Comparison of ENCODE assay signal across 23 cellular contexts in the genomic region with DNA sequence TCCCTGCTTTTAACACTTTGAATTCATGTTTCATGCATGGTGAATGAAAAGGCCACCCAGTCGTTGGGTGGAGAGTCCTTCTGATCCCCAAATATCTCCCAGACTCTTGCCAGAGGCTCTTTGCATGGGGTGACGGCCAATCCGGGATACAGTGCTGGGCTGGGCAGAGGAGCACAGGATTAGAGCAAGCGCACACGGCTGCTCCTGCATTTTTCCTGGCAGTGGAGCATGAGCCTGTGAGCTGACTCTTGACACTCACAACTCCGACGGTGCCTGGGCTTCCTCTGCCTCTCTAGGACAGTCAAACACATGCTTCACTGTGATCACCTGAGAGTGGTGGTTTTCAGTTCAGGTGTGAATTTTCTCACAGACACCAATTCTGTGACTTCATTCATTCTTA.
A peak's percentile ranks its signal among the peaks of the same experiment; 100 is the strongest.
DNase-seq lines count a peak whose midpoint lies in the region; ATAC-seq, FAIRE-seq and TF ChIP-seq lines count a peak whose summit lies in the region.
"Had no signal": no experiment of that assay in that cellular context is flagged by ENCODE, and none has a peak within 500 bp of the region (broad histone marks: within the 10 kb centered on the region; RNA-seq: fewer than 3 reads in every experiment).

No MANE protein-coding gene starts in this region.

- no peaks in the 10 kb centered on the region for H3K79me1 ChIP-seq in H9 (ENCODE audit: insufficient read depth, low read depth, low read length, poor library complexity, severe bottlenecking)

- H4K5ac ChIP-seq in H9 (ENCODE audit: insufficient read length, low read depth, low read length) = no peak overlapping the region

- H3K79me2 ChIP-seq in H9 (ENCODE audit: insufficient read depth, low read length) = no peaks in the 10 kb centered on the region

- H3K27me3 ChIP-seq in H9 (ENCODE audit: insufficient read depth, low read length) (no peaks in the 10 kb centered on the region), esophagus muscularis mucosa (no peaks in the 10 kb centered on the region)
- H3K27me3 ChIP-seq: BLaER1 treated with 17β-estradiol and CSF1 and Interleukin-3, amounts not matched to agents 10 nM and 100 nM had no signal

- H3K4me2 ChIP-seq in H9 (ENCODE audit: insufficient read depth, insufficient read length, low read length) = no peak overlapping the region
- H3K4me2 ChIP-seq: A549; BLaER1 treated with 17β-estradiol and CSF1 and Interleukin-3, amounts not matched to agents 10 nM and 100 nM had no signal

- H2AK5ac ChIP-seq in H9 (ENCODE audit: insufficient read length, low read length) = no peak overlapping the region

- no peaks in the 10 kb centered on the region for H3K36me3 ChIP-seq in esophagus muscularis mucosa
- H3K36me3 ChIP-seq: BLaER1 treated with 17β-estradiol and CSF1 and Interleukin-3, amounts not matched to agents 10 nM and 100 nM had no signal

- ATAC-seq in Right ventricle myocardium superior (ENCODE audit: poor library complexity) = peak; percentile 38
- no peak for ATAC-seq in Right ventricle myocardium inferior
- ATAC-seq in stimulated activated memory B cell treated with anti-CD40 and anti-IgM and Interleukin-4, amounts not matched to agents 10 μg/mL and 1 μg/mL and 100 μg/mL, for 72 hours = no peak
- ATAC-seq in GM21717 (IDR thresholded peaks at IDR 0.05; ENCODE audit: unreplicated experiment) = no peak
- ATAC-seq: A549; CD8-positive, alpha-beta T cell had no signal

- no peak overlapping the region for H2AFZ ChIP-seq in H9 (ENCODE audit: low read length)

- H3K4me1 ChIP-seq in H9 (ENCODE audit: insufficient read depth, low read length) (no peaks in the 10 kb centered on the region), esophagus muscularis mucosa (no peaks in the 10 kb centered on the region)
- H3K4me1 ChIP-seq: A549, Caco-2 had no signal

- peaks cover 5% of the 10 kb centered on the region for H3K9me3 ChIP-seq in H9 (ENCODE audit: control insufficient read depth, low read depth, low read length)
- no peaks in the 10 kb centered on the region for H3K9me3 ChIP-seq in esophagus muscularis mucosa
- H3K9me3 ChIP-seq: A549 had no signal

- H2BK120ac ChIP-seq in H9 (ENCODE audit: low read depth, low read length, poor library complexity, severe bottlenecking) = no peak overlapping the region

- no peak overlapping the region for H2BK5ac ChIP-seq in H9 (ENCODE audit: insufficient read length, low read length)

- no peaks in the 10 kb centered on the region for H3K23me2 ChIP-seq in H9 (ENCODE audit: insufficient read length, low read depth, low read length, poor library complexity, severe bottlenecking)

- H3K23ac ChIP-seq in H9 (ENCODE audit: insufficient read length, low read depth, low read length) = no peak overlapping the region

- peak; percentile 53 for FAIRE-seq in urothelium cell line (lab: Jason Lieb, UNC)
- FAIRE-seq: A549, D721Med, G401.6, GM12891, GM19239 had no signal

- H4K20me1 ChIP-seq in H9 (ENCODE audit: control insufficient read depth, insufficient read depth, insufficient read length) = no peaks in the 10 kb centered on the region
- H4K20me1 ChIP-seq: BLaER1 treated with 17β-estradiol and CSF1 and Interleukin-3, amounts not matched to agents 10 nM and 100 nM had no signal

- H3K18ac ChIP-seq in H9 (ENCODE audit: insufficient read length, low read depth, low read length) = no peak overlapping the region

- peak overlapping the region in 2 of 3 experiments; percentile 65 to 76; a peak in 2 of 7 replicates for H3K27ac Mint-ChIP-seq in H9
- H3K27ac Mint-ChIP-seq in stimulated activated memory B cell treated with anti-CD40 and anti-IgM and Interleukin-4, amounts not matched to agents 10 μg/mL and 1 μg/mL and 100 μg/mL, for 72 hours = no peak overlapping the region
- H3K27ac Mint-ChIP-seq: B cell; CD4-positive, alpha-beta T cell; CD8-positive, alpha-beta T cell had no signal

- H3K4me3 ChIP-seq in esophagus muscularis mucosa = no peak overlapping the region
- H3K4me3 ChIP-seq: A549; BLaER1 treated with 17β-estradiol and CSF1 and Interleukin-3, amounts not matched to agents 10 nM and 100 nM had no signal

- H4K91ac ChIP-seq in H9 (ENCODE audit: insufficient read length, low read depth, low read length) = no peak overlapping the region

- H3K4me3 Mint-ChIP-seq in H9 = no peak overlapping the region
- H3K4me3 Mint-ChIP-seq in stimulated activated memory B cell treated with anti-CD40 and anti-IgM and Interleukin-4, amounts not matched to agents 10 μg/mL and 1 μg/mL and 100 μg/mL, for 72 hours = no peak overlapping the region
- H3K4me3 Mint-ChIP-seq: B cell; CD4-positive, alpha-beta T cell; CD8-positive, alpha-beta T cell had no signal

- H3K27ac ChIP-seq in H9 (ENCODE audit: insufficient read length, low read depth, low read length) (no peak overlapping the region), esophagus muscularis mucosa (replicated peaks in 1 of 4) (no peak overlapping the region)
- H3K27ac ChIP-seq: 22Rv1; A549; BLaER1 treated with 17β-estradiol and CSF1 and Interleukin-3, amounts not matched to agents 10 nM and 100 nM; C4-2B had no signal

- no peak for DNase-seq in Right ventricle myocardium superior
- no peak for DNase-seq in Right ventricle myocardium inferior (ENCODE audit: missing footprints)
- no peak for DNase-seq in H9
- DNase-seq in esophagus muscularis mucosa (ENCODE audit: extremely low spot score) = peak; percentile 70
- DNase-seq in urothelium cell line (ENCODE audit: low spot score) = no peak
- DNase-seq: AML-193; Caco-2; Calu3; CD4-positive, alpha-beta T cell; CD8-positive, alpha-beta T cell; DMS79 treated with DMSO at 0.1 percent for 48 hours; GF-D8 had no signal

- TF ChIP-seq POLR2A in esophagus muscularis mucosa (IDR thresholded peaks at IDR 0.05; ENCODE audit: low read depth) = no peak

- H3K9me3 Mint-ChIP-seq in H9 = peaks cover 19 to 29% of the 10 kb centered on the region in 2 experiments
- H3K9me3 Mint-ChIP-seq in stimulated activated memory B cell treated with anti-CD40 and anti-IgM and Interleukin-4, amounts not matched to agents 10 μg/mL and 1 μg/mL and 100 μg/mL, for 72 hours = peaks cover 9% of the 10 kb centered on the region

- no peak overlapping the region for H4K8ac ChIP-seq in H9 (replicated peaks; ENCODE audit: insufficient read length, low read depth, low read length)

- intact Hi-C loops in Right ventricle myocardium superior (cut with DNase I) = no loop called here
- intact Hi-C loops in Right ventricle myocardium inferior (cut with DNase I) = no loop called here
- intact Hi-C loops in esophagus muscularis mucosa (cut with DNase I) = no loop called here

- no peak overlapping the region for H2BK12ac ChIP-seq in H9 (ENCODE audit: insufficient read length, low read depth, low read length)

- H3K36me3 Mint-ChIP-seq in H9 (ENCODE audit: insufficient read depth in 1 of 3, low read depth in 3 of 3) = peaks cover 8 to 24% (median 11%) of the 10 kb centered on the region in 3 experiments
- H3K36me3 Mint-ChIP-seq in stimulated activated memory B cell treated with anti-CD40 and anti-IgM and Interleukin-4, amounts not matched to agents 10 μg/mL and 1 μg/mL and 100 μg/mL, for 72 hours = peaks cover 11% of the 10 kb centered on the region
- H3K36me3 Mint-ChIP-seq: CD8-positive, alpha-beta T cell had no signal

- no peak overlapping the region for H3T11ph ChIP-seq in H9 (ENCODE audit: low read length)

- H3K56ac ChIP-seq in H9 (ENCODE audit: insufficient read length, low read depth, low read length) = no peak overlapping the region

- TF ChIP-seq CTCF in H9 (conservative IDR thresholded peaks at IDR 0.05) = no peak
- no peak for TF ChIP-seq CTCF in esophagus muscularis mucosa (IDR thresholded peaks at IDR 0.05)

- H3K27me3 Mint-ChIP-seq in H9 (ENCODE audit: low read depth) = peaks cover 8% of the 10 kb centered on the region
- H3K27me3 Mint-ChIP-seq in stimulated activated memory B cell treated with anti-CD40 and anti-IgM and Interleukin-4, amounts not matched to agents 10 μg/mL and 1 μg/mL and 100 μg/mL, for 72 hours = no peaks in the 10 kb centered on the region

- no peak overlapping the region for H2BK15ac ChIP-seq in H9 (ENCODE audit: low read depth, low read length)

- no peak for TF ChIP-seq EP300 in esophagus muscularis mucosa (IDR thresholded peaks at IDR 0.05)

- no CpG with 5 or more reads among the region's 7 CpGs for WGBS in H9 (ENCODE audit: extremely low coverage, insufficient read length, low lambda C conversion rate)
- WGBS in esophagus muscularis mucosa = 69% methylated on average over 7 of the region's 7 CpGs

- H3K4me1 Mint-ChIP-seq in H9 = peaks cover 7 to 14% of the 10 kb centered on the region in 2 experiments; a peak in 3 of 4 replicates
- H3K4me1 Mint-ChIP-seq in stimulated activated memory B cell treated with anti-CD40 and anti-IgM and Interleukin-4, amounts not matched to agents 10 μg/mL and 1 μg/mL and 100 μg/mL, for 72 hours = no peaks in the 10 kb centered on the region
- H3K4me1 Mint-ChIP-seq: B cell had no signal

- no peak overlapping the region for H2BK20ac ChIP-seq in H9 (ENCODE audit: low read depth, low read length, poor library complexity, severe bottlenecking)

- H3K14ac ChIP-seq in H9 (ENCODE audit: insufficient read depth, low read length) = no peak overlapping the region

- no peak overlapping the region for H3K9ac ChIP-seq in H9 (ENCODE audit: extremely low read depth, insufficient read length, low read length)
- H3K9ac ChIP-seq: BLaER1 treated with 17β-estradiol and CSF1 and Interleukin-3, amounts not matched to agents 10 nM and 100 nM had no signal

- H3K4ac ChIP-seq in H9 (ENCODE audit: low read depth, low read length) = no peak overlapping the region
